8 cellular contexts compared by ENCODE assay signal in genomic region chr17:30292490-30292858, GRCh38. TPM values are rescaled to one million over a fixed set of nuclear protein-coding genes. Genes with fewer than 3 reads are reported as not detected.
DNase-seq lines count a peak whose midpoint lies in the region; ATAC-seq and TF ChIP-seq lines count a peak whose summit lies in the region.

No MANE protein-coding gene starts in this region.

- H3K27me3 ChIP-seq in stomach, result no peaks in the 10 kb centered on the region

- POLR2A ChIA-PET in HEK293 (lab: Yijun Ruan, JAX), result interaction anchor here (0.8 to 2.6 kb wide), 9 partner anchors 11 to 187 kb away, joined by 3 to 12 read pairs (median 6); no protein-coding TSS in a partner anchor

- ATAC-seq in HG03460 (IDR thresholded peaks at IDR 0.05; ENCODE audit: unreplicated experiment), result no peak
- ATAC-seq in effector memory CD8-positive, alpha-beta T cell (replicated peaks), result no peak
- ATAC-seq in GM18505 (IDR thresholded peaks at IDR 0.05; ENCODE audit: unreplicated experiment), result no peak

- no peaks in the 10 kb centered on the region for H3K9me3 Mint-ChIP-seq in activated T-helper 1 cell treated with anti-CD3 and anti-CD28 coated beads, Interleukin-12 subunit alpha, Interleukin-12 subunit beta, Interleukin-2, Interleukin-4 antibody, amounts not matched to agents 30 ng/mL and 10 ng/mL and 1 ng/mL, durations not matched to agents 14 hours and 24 hours and 36 hours
- no peaks in the 10 kb centered on the region for H3K9me3 Mint-ChIP-seq in effector memory CD8-positive, alpha-beta T cell

- H3K9me3 ChIP-seq in HEK293 (ENCODE audit: control insufficient read depth, insufficient read depth, low read depth, low read length) (no peaks in the 10 kb centered on the region), iPS-18c (ENCODE audit: control insufficient read depth, insufficient read depth, low read length) (no peaks in the 10 kb centered on the region), stomach (no peaks in the 10 kb centered on the region)

- no peak for TF ChIP-seq POLR2A in stomach (IDR thresholded peaks at IDR 0.05)
- TF ChIP-seq POLR2A in GM18505 (IDR thresholded peaks at IDR 0.05; ENCODE audit: borderline replicate concordance, extremely low read depth, insufficient read depth, insufficient read length), result no peak

- H3K27ac ChIP-seq in HEK293 (ENCODE audit: extremely low read depth, low read depth, low read length), result peak overlapping the region; percentile 85; the same call in 1 of the 2 replicates
- H3K27ac ChIP-seq in stomach, result peak overlapping the region in 4 of 5 donors; percentile 75 to 87 (median 84)

- intact Hi-C loops in activated T-helper 1 cell treated with anti-CD3 and anti-CD28 coated beads, Interleukin-12 subunit alpha, Interleukin-12 subunit beta, Interleukin-2, Interleukin-4 antibody, amounts not matched to agents 30 ng/mL and 10 ng/mL and 1 ng/mL, durations not matched to agents 14 hours and 24 hours and 36 hours (cut with micrococcal nuclease), result loop anchor here (5.0 kb wide), 1 partner anchor 120 kb away; no protein-coding TSS in a partner anchor
- intact Hi-C loops in stomach (cut with DNase I; ENCODE audit: low total_unique reads), result no loop called here

- peaks cover 10% of the 10 kb centered on the region for H3K36me3 Mint-ChIP-seq in activated T-helper 1 cell treated with anti-CD3 and anti-CD28 coated beads, Interleukin-12 subunit alpha, Interleukin-12 subunit beta, Interleukin-2, Interleukin-4 antibody, amounts not matched to agents 30 ng/mL and 10 ng/mL and 1 ng/mL, durations not matched to agents 14 hours and 24 hours and 36 hours (ENCODE audit: low read depth)
- peaks cover 3% of the 10 kb centered on the region for H3K36me3 Mint-ChIP-seq in effector memory CD8-positive, alpha-beta T cell (ENCODE audit: insufficient read depth)

- TF ChIP-seq EP300 in stomach (IDR thresholded peaks at IDR 0.05), result no peak

- H3K36me3 ChIP-seq in HEK293 (ENCODE audit: control insufficient read depth in 2 of 2, insufficient read depth in 1 of 2, low read length in 2 of 2) (peaks cover 23 to 25% of the 10 kb centered on the region in 2 experiments), stomach (peaks cover 3 to 18% (median 12%) of the 10 kb centered on the region in 4 donors)

- TF ChIP-seq CTCF in HEK293 (tag by site-specific recombination; IDR thresholded peaks at IDR 0.05) (no peak), stomach (IDR thresholded peaks at IDR 0.05) (no peak)

- H3K4me1 ChIP-seq in HEK293 (ENCODE audit: control insufficient read depth, insufficient read depth, low read length) (no peaks in the 10 kb centered on the region; the same call in 1 of the 2 replicates), stomach (peaks cover 8 to 22% (median 12%) of the 10 kb centered on the region in 4 donors)

- peak overlapping the region; percentile 88 for H3K4me3 ChIP-seq in HEK293 (ENCODE audit: low read depth, low read length)
- H3K4me3 ChIP-seq in iPS-18c (ENCODE audit: insufficient read depth, low read depth, low read length), result peak overlapping the region; percentile 88
- H3K4me3 ChIP-seq in stomach, result peak overlapping the region; percentile 87 to 100 (median 94)

- H3K4me3 Mint-ChIP-seq in activated T-helper 1 cell treated with anti-CD3 and anti-CD28 coated beads, Interleukin-12 subunit alpha, Interleukin-12 subunit beta, Interleukin-2, Interleukin-4 antibody, amounts not matched to agents 30 ng/mL and 10 ng/mL and 1 ng/mL, durations not matched to agents 14 hours and 24 hours and 36 hours, result peak overlapping the region; percentile 72
- peak overlapping the region in 1 of 2 donors; percentile 89 for H3K4me3 Mint-ChIP-seq in effector memory CD8-positive, alpha-beta T cell

- peaks cover 13% of the 10 kb centered on the region for H3K4me1 Mint-ChIP-seq in activated T-helper 1 cell treated with anti-CD3 and anti-CD28 coated beads, Interleukin-12 subunit alpha, Interleukin-12 subunit beta, Interleukin-2, Interleukin-4 antibody, amounts not matched to agents 30 ng/mL and 10 ng/mL and 1 ng/mL, durations not matched to agents 14 hours and 24 hours and 36 hours (ENCODE audit: low read depth)
- peaks cover 7 to 18% of the 10 kb centered on the region in 2 donors for H3K4me1 Mint-ChIP-seq in effector memory CD8-positive, alpha-beta T cell (ENCODE audit: low read depth in 2 of 2)

- 61 to 74% (median 72%) methylated on average over 7 of the region's 7 CpGs for WGBS in stomach, 5 donors

- CTCF ChIA-PET in HEK293 (lab: Yijun Ruan, JAX), result interaction anchor here (1.1 to 2.7 kb wide), 4 partner anchors 10 to 532 kb away, joined by 4 to 26 read pairs (median 10); partner anchors contain the start of gene CRLF3

- H3K27ac Mint-ChIP-seq in activated T-helper 1 cell treated with anti-CD3 and anti-CD28 coated beads, Interleukin-12 subunit alpha, Interleukin-12 subunit beta, Interleukin-2, Interleukin-4 antibody, amounts not matched to agents 30 ng/mL and 10 ng/mL and 1 ng/mL, durations not matched to agents 14 hours and 24 hours and 36 hours, result no peak overlapping the region
- H3K27ac Mint-ChIP-seq in effector memory CD8-positive, alpha-beta T cell, result peak overlapping the region in 1 of 2 donors; percentile 85

- no peaks in the 10 kb centered on the region for H3K27me3 Mint-ChIP-seq in activated T-helper 1 cell treated with anti-CD3 and anti-CD28 coated beads, Interleukin-12 subunit alpha, Interleukin-12 subunit beta, Interleukin-2, Interleukin-4 antibody, amounts not matched to agents 30 ng/mL and 10 ng/mL and 1 ng/mL, durations not matched to agents 14 hours and 24 hours and 36 hours (ENCODE audit: insufficient read depth)
- H3K27me3 Mint-ChIP-seq in effector memory CD8-positive, alpha-beta T cell, result no peaks in the 10 kb centered on the region

- no peak for DNase-seq in activated T-helper 1 cell treated with anti-CD3 and anti-CD28 coated beads, Interleukin-12 subunit alpha, Interleukin-12 subunit beta, Interleukin-2, Interleukin-4 antibody, amounts not matched to agents 30 ng/mL and 10 ng/mL and 1 ng/mL, durations not matched to agents 14 hours and 24 hours and 36 hours (ENCODE audit: low spot score)
- no peak for DNase-seq in stomach
- DNase-seq in effector memory CD8-positive, alpha-beta T cell, result no peak
- DNase-seq in H4 (ENCODE audit: low spot score), result no peak

TF ChIP-seq in HEK293, 187 proteins besides CTCF, POLR2A, EP300 and RAD21:
- TF ChIP-seq SCRT2 (tag by site-specific recombination; IDR thresholded peaks at IDR 0.05) (peak; percentile 14; the same call in 1 of the 2 replicates), ZNF624 (tag by site-specific recombination; IDR thresholded peaks at IDR 0.05) (no peak), SCRT1 (tag by site-specific recombination; IDR thresholded peaks at IDR 0.05; ENCODE audit: borderline replicate concordance) (0 out of 2 replicates have a peak, but pooled peaks have one; percentile 26)
TF ChIP-seq in HEK293: peak in this region for 2.

RNA-seq across cellular contexts. Expression of gene BLMH, which starts 0.7 kb away (rescaled TPM):
- total RNA-seq in activated T-helper 1 cell treated with anti-CD3 and anti-CD28 coated beads, Interleukin-12 subunit alpha, Interleukin-12 subunit beta, Interleukin-2, Interleukin-4 antibody, amounts not matched to agents 30 ng/mL and 10 ng/mL and 1 ng/mL, durations not matched to agents 14 hours and 24 hours and 36 hours, result 64.8 and 64.9 TPM in 2 replicates
- 10 to 100 TPM in 3 of 5 donors, 1 to 10 TPM in 1, not detected in 1; 5.4 to 32.4 (median 28.4) TPM for total RNA-seq in stomach
- 10 to 100 TPM; 12.8 to 14.7 (median 14.4) TPM for polyA plus RNA-seq in stomach
- 32.9 and 48.8 TPM in 2 replicates for total RNA-seq in H4 (2014; rRNA removed; shearing (Covaris generic))

RNA-seq across cellular contexts. Expression of gene TMIGD1, which starts 41.4 kb away (rescaled TPM):
- total RNA-seq in activated T-helper 1 cell treated with anti-CD3 and anti-CD28 coated beads, Interleukin-12 subunit alpha, Interleukin-12 subunit beta, Interleukin-2, Interleukin-4 antibody, amounts not matched to agents 30 ng/mL and 10 ng/mL and 1 ng/mL, durations not matched to agents 14 hours and 24 hours and 36 hours, result not detected in 2 replicates
- 1 to 10 TPM in 1 of 5 donors, not detected in 4; 1.1 TPM for total RNA-seq in stomach
- polyA plus RNA-seq in stomach, result not detected
- not detected in 2 replicates for total RNA-seq in H4 (2014; rRNA removed; shearing (Covaris generic))

RNA-seq across cellular contexts. Expression of gene SLC6A4, which starts 57.0 kb away (rescaled TPM):
- not detected in 2 replicates for total RNA-seq in activated T-helper 1 cell treated with anti-CD3 and anti-CD28 coated beads, Interleukin-12 subunit alpha, Interleukin-12 subunit beta, Interleukin-2, Interleukin-4 antibody, amounts not matched to agents 30 ng/mL and 10 ng/mL and 1 ng/mL, durations not matched to agents 14 hours and 24 hours and 36 hours
- total RNA-seq in stomach, result under 1 TPM in 1 of 5 donors, not detected in 4; 0.18 TPM
- under 1 TPM in 1 of 3 donors, not detected in 2; 0.55 TPM for polyA plus RNA-seq in stomach
- not detected in 2 replicates for total RNA-seq in H4 (2014; rRNA removed; shearing (Covaris generic))
